In the genomic region with DNA sequence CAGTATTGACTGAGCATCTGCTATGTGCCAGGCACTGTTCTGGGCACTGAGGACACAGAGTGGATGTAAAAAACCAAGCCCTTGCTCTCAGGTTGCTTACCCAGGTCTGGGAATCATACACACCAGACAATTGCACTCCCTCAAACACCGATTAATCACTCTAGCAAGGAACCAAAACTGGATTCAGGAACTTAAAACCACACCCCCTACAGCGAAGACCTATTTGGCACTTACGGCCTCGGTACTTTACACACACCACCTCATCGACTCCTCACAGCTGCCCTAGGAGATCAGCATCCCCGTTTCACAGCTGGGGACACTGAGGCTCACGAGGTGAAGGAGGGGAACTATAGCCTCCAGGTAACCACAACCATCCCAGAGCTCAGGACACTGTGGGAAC, we compare ENCODE assay signal across 8 cellular contexts. TPM values are rescaled to one million over a fixed set of nuclear protein-coding genes. Genes with fewer than 3 reads are reported as not detected.
A peak's percentile ranks its signal among the peaks of the same experiment; 100 is the strongest.
DNase-seq lines count a peak whose midpoint lies in the region; ATAC-seq and TF ChIP-seq lines count a peak whose summit lies in the region.

No MANE protein-coding gene starts in this region.

- H3K4me3 Mint-ChIP-seq in activated T-cell treated with anti-CD3 and anti-CD28 coated beads, Interleukin-2, amount 50 U/mL, for 4 hours, result peak overlapping the region; percentile 96

- H3K36me3 ChIP-seq in suprapubic skin, result no peaks in the 10 kb centered on the region

- peaks cover 58% of the 10 kb centered on the region for H3K4me1 Mint-ChIP-seq in activated T-cell treated with anti-CD3 and anti-CD28 coated beads, Interleukin-2, amount 50 U/mL, for 4 hours (ENCODE audit: low read depth)

- intact Hi-C loops in left colon (cut with DNase I, micrococcal nuclease), result no loop called here

- no peaks in the 10 kb centered on the region for H3K9me3 Mint-ChIP-seq in activated T-cell treated with anti-CD3 and anti-CD28 coated beads, Interleukin-2, amount 50 U/mL, for 4 hours

- peaks cover 2% of the 10 kb centered on the region for H3K36me3 Mint-ChIP-seq in activated T-cell treated with anti-CD3 and anti-CD28 coated beads, Interleukin-2, amount 50 U/mL, for 4 hours (ENCODE audit: insufficient read depth)

- no peak for TF ChIP-seq POLR2A in suprapubic skin (IDR thresholded peaks at IDR 0.05)

- no peaks in the 10 kb centered on the region for H3K9me3 ChIP-seq in suprapubic skin

- H3K27me3 Mint-ChIP-seq in activated T-cell treated with anti-CD3 and anti-CD28 coated beads, Interleukin-2, amount 50 U/mL, for 4 hours (ENCODE audit: low read depth), result no peaks in the 10 kb centered on the region

- H3K27me3 ChIP-seq in suprapubic skin, result no peaks in the 10 kb centered on the region

- peak overlapping the region; percentile 91 for H3K4me3 ChIP-seq in suprapubic skin

- no peak for TF ChIP-seq EP300 in suprapubic skin (IDR thresholded peaks at IDR 0.05)

- WGBS in suprapubic skin, result 31% methylated on average over 7 of the region's 7 CpGs

- ATAC-seq in activated T-cell treated with anti-CD3 and anti-CD28 coated beads, Interleukin-2, amount 50 U/mL, for 4 hours, result no peak
- peak; percentile 2 for ATAC-seq in left colon
- ATAC-seq in GM18511 (IDR thresholded peaks at IDR 0.05; ENCODE audit: unreplicated experiment), result no peak
- ATAC-seq in left lobe of liver, result no peak

- DNase-seq in activated T-cell treated with anti-CD3 and anti-CD28 coated beads, Interleukin-2, amount 50 U/mL, for 4 hours, result no peak
- DNase-seq in activated T-cell treated with anti-CD3 and anti-CD28 coated beads, Interleukin-2, amount 50 U/mL, for 1 hour, result no peak
- no peak for DNase-seq in left colon
- DNase-seq in suprapubic skin (ENCODE audit: low spot score in 2 of 2), result no peak
- DNase-seq in SHP77 treated with DMSO at 0.1 percent for 48 hours (lab: John Stamatoyannopoulos, UW), result no peak
- no peak for DNase-seq in left lobe of liver (ENCODE audit: low spot score)

- H3K4me1 ChIP-seq in suprapubic skin, result peaks cover 70% of the 10 kb centered on the region

- peak overlapping the region; percentile 96 for H3K27ac ChIP-seq in angular gyrus (ENCODE audit: low read depth, low read length)
- H3K27ac ChIP-seq in suprapubic skin, result peak overlapping the region; percentile 90

- no peak for TF ChIP-seq CTCF in suprapubic skin (IDR thresholded peaks at IDR 0.05)

RNA-seq across cellular contexts. Expression of gene GLTP, which starts 1.6 kb away (rescaled TPM):
- total RNA-seq in activated T-cell treated with anti-CD3 and anti-CD28 coated beads, Interleukin-2, amount 50 U/mL, for 4 hours, result 10 to 100 TPM; 38.8 to 44.7 (median 40.0) TPM
- total RNA-seq in left colon (100 to 1,000 TPM in 1 of 2 donors, 10 to 100 TPM in 1; 95.0 to 128 TPM), suprapubic skin (100 to 1,000 TPM; 207 to 654 (median 526) TPM), left lobe of liver (8.8 TPM)

RNA-seq across cellular contexts. Expression of gene TCHP, which starts 21.3 kb away (rescaled TPM):
- 10 to 100 TPM; 25.4 to 27.9 (median 25.4) TPM for total RNA-seq in activated T-cell treated with anti-CD3 and anti-CD28 coated beads, Interleukin-2, amount 50 U/mL, for 4 hours
- 10 to 100 TPM; 15.0 to 17.2 TPM for total RNA-seq in left colon
- 10 to 100 TPM; 22.6 to 96.4 (median 36.6) TPM for total RNA-seq in suprapubic skin
- 7.7 TPM for total RNA-seq in left lobe of liver

RNA-seq across cellular contexts. Expression of gene TRPV4, which starts 45.6 kb away (rescaled TPM):
- not detected for total RNA-seq in activated T-cell treated with anti-CD3 and anti-CD28 coated beads, Interleukin-2, amount 50 U/mL, for 4 hours
- under 1 TPM; 0.09 to 0.36 TPM for total RNA-seq in left colon
- 10 to 100 TPM in 1 of 4 donors, 1 to 10 TPM in 3; 4.0 to 11.9 (median 5.4) TPM for total RNA-seq in suprapubic skin
- total RNA-seq in left lobe of liver, result 6.7 TPM
